In the genomic region with DNA sequence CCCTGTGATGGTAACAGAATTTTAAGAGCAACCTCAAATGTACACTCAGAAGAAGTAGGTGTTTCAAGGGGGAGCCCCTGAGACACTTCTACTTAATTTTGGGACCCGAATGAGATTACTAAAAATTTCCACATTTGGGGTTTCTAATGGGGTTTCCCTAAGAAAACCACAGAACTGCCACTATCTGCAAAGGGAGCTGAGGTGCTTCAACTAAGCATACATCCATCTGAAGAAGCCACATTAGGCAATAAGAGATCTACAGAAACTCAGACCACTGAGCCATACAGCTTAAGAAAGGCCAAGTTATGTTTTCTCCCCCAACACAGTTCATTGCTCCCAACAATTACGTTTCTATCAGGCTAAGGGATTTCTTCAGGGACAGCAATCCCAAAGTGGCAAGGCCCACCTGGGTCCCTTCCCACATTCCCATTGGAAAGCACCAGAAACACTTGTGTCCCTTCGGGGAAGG, we compare ENCODE assay signal across 8 cellular contexts. TPM values are rescaled to one million over a fixed set of nuclear protein-coding genes. Genes with fewer than 3 reads are reported as not detected.
DNase-seq lines count a peak whose midpoint lies in the region; ATAC-seq and TF ChIP-seq lines count a peak whose summit lies in the region.

No MANE protein-coding gene starts in this region.

- H3K27ac Mint-ChIP-seq in activated CD8-positive, alpha-beta T cell treated with anti-CD3 and anti-CD28 coated beads, Interleukin-2, amount 10 ng/mL, durations not matched to agents 7 days and 5 days: peak overlapping the region; percentile 57

- POLR2A ChIA-PET in activated CD8-positive, alpha-beta T cell treated with anti-CD3 and anti-CD28 coated beads, Interleukin-2, amount 10 ng/mL, durations not matched to agents 7 days and 5 days (lab: Charles Lee): interaction anchor here (0.7 to 11.5 kb wide), 8 partner anchors 11 to 126 kb away, joined by 3 to 193 read pairs (median 4); no protein-coding TSS in a partner anchor

- peak overlapping the region; percentile 90 for H3K4me3 Mint-ChIP-seq in activated CD8-positive, alpha-beta T cell treated with anti-CD3 and anti-CD28 coated beads, Interleukin-2, amount 10 ng/mL, durations not matched to agents 7 days and 5 days

- TF ChIP-seq CTCF in lower lobe of right lung (IDR thresholded peaks at IDR 0.05): no peak

- CTCF ChIA-PET in activated CD8-positive, alpha-beta T cell treated with anti-CD3 and anti-CD28 coated beads, Interleukin-2, amount 10 ng/mL, durations not matched to agents 7 days and 5 days (lab: Charles Lee): interaction anchor here (0.9 to 10.9 kb wide), 11 partner anchors 8 to 156 kb away, joined by 3 to 677 read pairs (median 5); no protein-coding TSS in a partner anchor

- H3K36me3 ChIP-seq in lower lobe of right lung (peaks cover 41% of the 10 kb centered on the region), SJCRH30 (peaks cover 20% of the 10 kb centered on the region)

- H3K27ac ChIP-seq in lower lobe of right lung (peak overlapping the region; percentile 100), SJCRH30 (no peak overlapping the region)

- H3K27me3 ChIP-seq in lower lobe of right lung (ENCODE audit: low read depth): no peaks in the 10 kb centered on the region
- no peaks in the 10 kb centered on the region for H3K27me3 ChIP-seq in SJCRH30

- no peaks in the 10 kb centered on the region for H3K9me3 Mint-ChIP-seq in activated CD8-positive, alpha-beta T cell treated with anti-CD3 and anti-CD28 coated beads, Interleukin-2, amount 10 ng/mL, durations not matched to agents 7 days and 5 days (ENCODE audit: insufficient read depth)

- peak; percentile 38 for ATAC-seq in GM18499 (IDR thresholded peaks at IDR 0.05; ENCODE audit: insufficient read depth, unreplicated experiment)
- ATAC-seq in HG02678 (IDR thresholded peaks at IDR 0.05; ENCODE audit: unreplicated experiment): peak; percentile 54
- ATAC-seq in activated CD8-positive, alpha-beta T cell treated with anti-CD3 and anti-CD28 coated beads, Interleukin-2, amount 10 ng/mL, durations not matched to agents 7 days and 5 days: peak; percentile 35
- no peak for ATAC-seq in lower lobe of right lung

- no peak for DNase-seq in activated CD8-positive, alpha-beta T cell treated with anti-CD3 and anti-CD28 coated beads, Interleukin-2, amount 10 ng/mL, durations not matched to agents 7 days and 5 days
- DNase-seq in lower lobe of right lung (no peak), Ammon's horn (ENCODE audit: low spot score) (no peak), DMS53 (lab: John Stamatoyannopoulos, UW) (no peak), SIG-M5 (lab: John Stamatoyannopoulos, UW) (no peak), SJCRH30 (no peak)

- peak overlapping the region; percentile 98 for H3K4me3 ChIP-seq in lower lobe of right lung
- H3K4me3 ChIP-seq in SJCRH30: no peak overlapping the region

- H3K4me1 ChIP-seq in lower lobe of right lung (peaks cover 83% of the 10 kb centered on the region), SJCRH30 (peaks cover 55% of the 10 kb centered on the region)

- peaks cover 92% of the 10 kb centered on the region for H3K36me3 Mint-ChIP-seq in activated CD8-positive, alpha-beta T cell treated with anti-CD3 and anti-CD28 coated beads, Interleukin-2, amount 10 ng/mL, durations not matched to agents 7 days and 5 days (ENCODE audit: low read depth)

- intact Hi-C loops in lower lobe of right lung (cut with DNase I): loop anchor here (10.0 kb wide), 1 partner anchor 53 kb away; no protein-coding TSS in a partner anchor

- H3K27me3 Mint-ChIP-seq in activated CD8-positive, alpha-beta T cell treated with anti-CD3 and anti-CD28 coated beads, Interleukin-2, amount 10 ng/mL, durations not matched to agents 7 days and 5 days (ENCODE audit: low read depth): no peaks in the 10 kb centered on the region

- no peaks in the 10 kb centered on the region for H3K9me3 ChIP-seq in lower lobe of right lung
- H3K9me3 ChIP-seq in SJCRH30 (replicated peaks): no peaks in the 10 kb centered on the region

- peaks cover 76% of the 10 kb centered on the region for H3K4me1 Mint-ChIP-seq in activated CD8-positive, alpha-beta T cell treated with anti-CD3 and anti-CD28 coated beads, Interleukin-2, amount 10 ng/mL, durations not matched to agents 7 days and 5 days (ENCODE audit: low read depth)

RNA-seq across cellular contexts. Expression of a gene that starts 5.2 kb away (rescaled TPM):
- 10 to 100 TPM; 71.4 to 73.0 TPM for total RNA-seq in activated CD8-positive, alpha-beta T cell treated with anti-CD3 and anti-CD28 coated beads, Interleukin-2, amount 10 ng/mL, durations not matched to agents 7 days and 5 days
- 126 TPM for total RNA-seq in lower lobe of right lung
- 33.1 and 33.4 TPM in 2 replicates for total RNA-seq in SJCRH30 (2014; rRNA removed; shearing (Covaris generic))

RNA-seq across cellular contexts. Expression of a gene that starts 21.6 kb away (rescaled TPM):
- total RNA-seq in activated CD8-positive, alpha-beta T cell treated with anti-CD3 and anti-CD28 coated beads, Interleukin-2, amount 10 ng/mL, durations not matched to agents 7 days and 5 days: 100 to 1,000 TPM; 172 to 174 TPM
- total RNA-seq in lower lobe of right lung: 1.9 TPM
- total RNA-seq in SJCRH30 (2014; rRNA removed; shearing (Covaris generic)): 237 and 240 TPM in 2 replicates

Comparison
In these comparisons a context has a peak if more than half of its experiments do, and no peak if none do; other contexts are left out.
1. ATAC-seq: peak in GM18499 (single experiment), HG02678 (single experiment) and activated CD8-positive, alpha-beta T cell treated with anti-CD3 and anti-CD28 coated beads, Interleukin-2, amount 10 ng/mL, durations not matched to agents 7 days and 5 days (single experiment); none in lower lobe of right lung (0 of 2).
2. RNA of a gene that starts 21.6 kb away (total RNA-seq): 237 to 240 TPM in SJCRH30 and 172 to 174 TPM in activated CD8-positive, alpha-beta T cell treated with anti-CD3 and anti-CD28 coated beads, Interleukin-2, amount 10 ng/mL, durations not matched to agents 7 days and 5 days; 1.9 TPM in lower lobe of right lung (single experiment); every median in the first group is over 10 times any median in the second.